21 cellular contexts compared by ENCODE assay signal in the genomic region with DNA sequence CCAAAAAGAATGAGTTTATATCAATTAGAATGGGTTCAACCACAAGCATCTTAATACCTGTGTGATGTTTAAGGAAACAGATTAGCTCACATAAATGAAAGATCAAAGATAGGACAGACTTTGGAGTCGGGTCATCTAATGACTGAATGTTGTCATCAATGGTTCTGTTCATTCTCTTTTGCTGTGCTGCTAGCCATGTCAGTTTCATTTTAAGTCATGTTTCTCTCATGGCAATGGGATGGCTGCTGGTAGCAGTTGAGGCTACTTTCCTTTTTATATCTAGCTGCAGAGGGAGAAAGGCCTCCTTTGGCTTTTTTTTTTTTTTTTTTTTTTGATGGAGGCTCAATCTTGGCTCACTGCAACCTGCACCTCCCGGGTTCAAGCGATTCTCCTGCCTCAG.
DNase-seq lines count a peak whose midpoint lies in the region; ATAC-seq, FAIRE-seq and TF ChIP-seq lines count a peak whose summit lies in the region.
"Had no signal": no experiment of that assay in that cellular context is flagged by ENCODE, and none has a peak within 500 bp of the region (broad histone marks: within the 10 kb centered on the region; RNA-seq: fewer than 3 reads in every experiment).

No MANE protein-coding gene starts in this region.

- H3K79me2 ChIP-seq in GM12878 (ENCODE audit: control insufficient read depth, insufficient read depth, low read length): no peaks in the 10 kb centered on the region

- DNase-seq in GM10248 (ENCODE audit: extremely low spot score) (peak; percentile 15), GM13977 (ENCODE audit: low spot score) (peak; percentile 19), GM12878 (ENCODE audit: low read depth, low spot score) (peak; percentile 2), NCI-H1092 (lab: John Stamatoyannopoulos, UW) (no peak)
- no peak for DNase-seq in effector CD4-positive, alpha-beta T cell
- DNase-seq: AML-193; CD4-positive, alpha-beta T cell; DMS153; DMS79 treated with DMSO at 0.1 percent for 48 hours; GF-D8; GOT3; H7; HFFc6 had no signal

- RAD21 ChIA-PET in GM12878 (lab: Charles Lee; ENCODE audit: unreplicated experiment): no interaction called here

- no peak overlapping the region for H2AFZ ChIP-seq in GM12878 (ENCODE audit: control insufficient read depth, low read depth, low read length)

- intact Hi-C loops in GM12878 (cut with micrococcal nuclease; ENCODE audit: unreplicated experiment): no loop called here

- BruUV-seq in GM12878 (replicated peaks; lab: Mats Ljungman, UMichigan): no TSS peak

- TF ChIP-seq RAD21 in GM12878 (IDR thresholded peaks at IDR 0.05; ENCODE audit: insufficient read depth, low read depth, low read length): no peak

- H3K36me3 ChIP-seq in GM12878 (ENCODE audit: control insufficient read depth in 2 of 2, insufficient read depth in 2 of 2, low read length in 1 of 2): no peaks in the 10 kb centered on the region

- no peak for TF ChIP-seq POLR2A in GM12878 (IDR thresholded peaks at IDR 0.05; ENCODE audit: low read depth, low read length)

- no peak for TF ChIP-seq EP300 in GM12878 (IDR thresholded peaks at IDR 0.05; ENCODE audit: borderline replicate concordance in 1 of 2, control insufficient read depth in 1 of 2, low read depth in 2 of 2, low read length in 2 of 2)

- POLR2A ChIA-PET in GM10248 (lab: Yijun Ruan, JAX) (no interaction called here), GM12878 (lab: Charles Lee) (no interaction called here)

- no peak overlapping the region for H3K9ac ChIP-seq in GM12878 (ENCODE audit: control insufficient read depth, insufficient read depth, low read length)
- H3K9ac ChIP-seq: KMS-11 had no signal

- TF ChIP-seq CTCF in GM10248 (IDR thresholded peaks at IDR 0.05; ENCODE audit: control extremely low read depth, extremely low read depth, low read depth, missing control alignments) (no peak), GM13977 (IDR thresholded peaks at IDR 0.05; ENCODE audit: extremely low read depth, insufficient read depth, missing control alignments) (no peak), GM12878 (IDR thresholded peaks at IDR 0.05 in 2 of 3, conservative IDR thresholded peaks at IDR 0.05 in 1 of 3; ENCODE audit: control insufficient read depth in 2 of 3, extremely low read depth in 1 of 3, insufficient read depth in 1 of 3, low read depth in 3 of 3, low read length in 3 of 3) (no peak)

- H3K9me3 ChIP-seq in GM12878 (replicated peaks; ENCODE audit: control insufficient read depth, insufficient read depth, low read length): no peaks in the 10 kb centered on the region
- H3K9me3 ChIP-seq: A549 had no signal

- SMC1A ChIA-PET in GM12878 (lab: Charles Lee; ENCODE audit: uncharacterized antibody, unreplicated experiment): no interaction called here

- CTCF ChIA-PET in GM10248 (lab: Yijun Ruan, JAX) (no interaction called here), GM12878 (lab: Yijun Ruan, JAX) (no interaction called here)

- no peaks in the 10 kb centered on the region for H3K27me3 ChIP-seq in GM12878 (replicated peaks in 1 of 2; ENCODE audit: control insufficient read depth in 2 of 2, insufficient read depth in 2 of 2, low read length in 1 of 2)

- ATAC-seq in GM19351 (IDR thresholded peaks at IDR 0.05; ENCODE audit: unreplicated experiment) (peak; percentile 59), GM12878 (peak; percentile 37; the same call in 1 of the 3 replicates), GM21786 (IDR thresholded peaks at IDR 0.05; ENCODE audit: unreplicated experiment) (no peak)
- ATAC-seq: A549, HCT116 had no signal

- no peaks in the 10 kb centered on the region for H4K20me1 ChIP-seq in GM12878 (ENCODE audit: control insufficient read depth, insufficient read depth)

- no peak for FAIRE-seq in GM12878 (lab: Jason Lieb, UNC)
- FAIRE-seq: A549 had no signal

- no peak overlapping the region for H3K4me3 ChIP-seq in GM12878
- H3K4me3 ChIP-seq: A549 had no signal

- no peak overlapping the region for H3K4me2 ChIP-seq in GM12878 (ENCODE audit: control insufficient read depth, insufficient read depth)
- H3K4me2 ChIP-seq: A549, KMS-11 had no signal

- no peak overlapping the region for H3K27ac ChIP-seq in GM12878 (ENCODE audit: control insufficient read depth, insufficient read depth)
- H3K27ac ChIP-seq: 22Rv1, A549, C4-2B, HL-60, KMS-11 had no signal

- in situ Hi-C loops in GM13977 (cut with MboI; ENCODE audit: low pct_unique_long_range_greater_than_20kb, low sequenced_read_pairs, unreplicated experiment) (no loop called here), GM12878 (cut with MboI) (no loop called here)

- WGBS in GM12878 (ENCODE audit: insufficient coverage, insufficient replicate concordance, low lambda C conversion rate, missing lambda C conversion rate): 34% methylated on average over 3 of the region's 3 CpGs

- H3K4me1 ChIP-seq in GM12878 (ENCODE audit: control insufficient read depth, insufficient read depth, low read length): no peaks in the 10 kb centered on the region
- H3K4me1 ChIP-seq: A549 had no signal

TF ChIP-seq in GM12878, 131 proteins besides CTCF, POLR2A, EP300 and RAD21:
- TF ChIP-seq EZH2 (IDR thresholded peaks at IDR 0.05; ENCODE audit: borderline replicate concordance, control insufficient read depth, low read depth, low read length) (no peak), JUNB (IDR thresholded peaks at IDR 0.05) (peak; percentile 27; the same call in 1 of the 2 replicates)

Comparison
In these comparisons a context has a peak if more than half of its experiments do, and no peak if none do; other contexts are left out.
1. DNase-seq: peak in GM10248 (single experiment), GM13977 (single experiment) and GM12878 (single experiment); none in effector CD4-positive, alpha-beta T cell (single experiment) and NCI-H1092 (single experiment).